Comparison of ENCODE assay signal across 21 cellular contexts in the genomic region with DNA sequence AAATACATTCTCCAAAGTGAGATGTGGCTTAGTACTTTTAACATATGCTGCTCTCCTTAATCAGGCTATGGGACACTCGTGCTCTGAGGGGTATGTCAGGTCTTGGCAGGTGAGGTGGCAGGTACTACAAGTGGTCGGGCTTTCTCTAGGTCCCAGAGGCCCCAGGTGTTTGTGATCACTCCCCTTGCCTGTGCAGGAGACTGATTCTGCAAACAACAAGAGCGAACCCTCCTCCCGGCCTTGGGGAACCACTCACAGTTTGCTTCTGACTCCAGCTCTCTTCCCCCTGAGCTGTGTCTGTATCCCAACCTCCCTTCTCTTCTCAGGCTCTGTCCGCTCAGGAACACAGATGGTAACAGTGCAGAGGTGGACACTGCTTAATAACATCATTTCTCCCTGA. TPM values are rescaled to one million over a fixed set of nuclear protein-coding genes. Genes with fewer than 3 reads are reported as not detected.
"Had no signal": no experiment of that assay in that cellular context is flagged by ENCODE, and none has a peak within 500 bp of the region (broad histone marks: within the 10 kb centered on the region; RNA-seq: fewer than 3 reads in every experiment).

No MANE protein-coding gene starts in this region.

- H3K36me3 ChIP-seq: brain microvascular endothelial cell, pancreas, prostate gland, upper lobe of right lung had no signal

- ATAC-seq: activated CD4-positive, alpha-beta T cell treated with anti-CD3 and anti-CD28 coated beads for 36 hours; activated T-cell treated with anti-CD3 and anti-CD28 coated beads, Interleukin-2, amount 50 U/mL, for 4 hours; activated T-helper 17 cell treated with anti-CD3 and anti-CD28 coated beads, Interleukin-2, amount 50 U/mL, for 72 hours; left ventricle myocardium superior; naive thymus-derived CD4-positive, alpha-beta T cell; pancreas; stimulated activated naive CD8-positive, alpha-beta T cell treated with anti-CD3 and anti-CD28 coated beads, Interleukin-15, Interleukin-2, amounts not matched to agents 100 U/mL and 50 U/mL, for 24 hours; upper lobe of right lung had no signal

- H3K4me3 ChIP-seq: pancreas, prostate gland, upper lobe of right lung had no signal

- H3K4me1 ChIP-seq: pancreas, prostate gland had no signal

- H3K27me3 ChIP-seq: brain microvascular endothelial cell, pancreas, upper lobe of right lung had no signal

- DNase-seq: activated CD4-positive, alpha-beta T cell treated with anti-CD3 and anti-CD28 coated beads for 36 hours; activated CD4-positive, CD25-positive, alpha-beta regulatory T cell; activated CD8-positive, alpha-beta memory T cell treated with anti-CD3 and anti-CD28 coated beads, Interleukin-2, amount 50 U/mL, for 4 hours; activated gamma-delta T cell treated with Interleukin-2 at 50 U/mL for 16 hours; activated naive CD4-positive, alpha-beta T cell treated with anti-CD3 and anti-CD28 coated beads, Interleukin-2, amount 50 U/mL, for 16 hours; activated T-cell treated with anti-CD3 and anti-CD28 coated beads, Interleukin-2, amount 50 U/mL, for 4 hours; amniotic stem cell; brain microvascular endothelial cell; caudate nucleus; left ventricle myocardium superior; midbrain; naive thymus-derived CD4-positive, alpha-beta T cell; pancreas; retina; stimulated activated CD4-positive, alpha-beta T cell treated with anti-CD3 and anti-CD28 coated beads, Interleukin-2, amount 100 ng/mL, for 48 hours; stimulated activated naive CD8-positive, alpha-beta T cell treated with anti-CD3 and anti-CD28 coated beads, Interleukin-15, Interleukin-2, amounts not matched to agents 100 U/mL and 50 U/mL, for 24 hours; T-helper 1 cell; upper lobe of right lung had no signal

- H3K9me3 ChIP-seq: pancreas, prostate gland, upper lobe of right lung had no signal

- H3K27ac ChIP-seq: brain microvascular endothelial cell, pancreas, prostate gland, upper lobe of right lung had no signal

RNA-seq across cellular contexts. Expression of gene ATOH8, which starts 48.1 kb away (rescaled TPM):
- total RNA-seq: activated CD4-positive, alpha-beta T cell treated with anti-CD3 and anti-CD28 coated beads for 36 hours; activated CD8-positive, alpha-beta memory T cell treated with anti-CD3 and anti-CD28 coated beads for 36 hours; activated T-cell treated with anti-CD3 and anti-CD28 coated beads, Interleukin-2, amount 50 U/mL, for 4 hours; activated T-helper 17 cell treated with anti-CD3 and anti-CD28 coated beads, Interleukin-2, amount 50 U/mL, for 72 hours had no signal
- polyA plus RNA-seq: naive thymus-derived CD4-positive, alpha-beta T cell had no signal
